8 cellular contexts compared by ENCODE assay signal in genomic region chr16:12204601-12205000, GRCh38.
"Had no signal": no experiment of that assay in that cellular context is flagged by ENCODE, and none has a peak within 500 bp of the region (broad histone marks: within the 10 kb centered on the region; RNA-seq: fewer than 3 reads in every experiment).

No MANE protein-coding gene starts in this region.

- H3K27ac ChIP-seq: GM23248, HL-60 had no signal

- H3K36me3 ChIP-seq: HAP-1 had no signal

- DNase-seq: GM23248, GOT3, H7, IMR-90 had no signal

- H3K9ac ChIP-seq: GM23248 had no signal

- H3K4me3 ChIP-seq: GM23248, HAP-1, K562 had no signal

- H3K4me1 ChIP-seq: HAP-1 had no signal

- ATAC-seq: HCT116, K562 had no signal

- FAIRE-seq: K562 had no signal

- H2AFZ ChIP-seq: GM23248 had no signal

- H3K9me3 ChIP-seq: HAP-1 had no signal
